In genomic region chr19:40366697-40367561, GRCh38 we compare ENCODE assay signal across 11 cellular contexts. TPM values are rescaled to one million over a fixed set of nuclear protein-coding genes. Genes with fewer than 3 reads are reported as not detected.
DNase-seq lines count a peak whose midpoint lies in the region; ATAC-seq and TF ChIP-seq lines count a peak whose summit lies in the region.
"Had no signal": no experiment of that assay in that cellular context is flagged by ENCODE, and none has a peak within 500 bp of the region (broad histone marks: within the 10 kb centered on the region; RNA-seq: fewer than 3 reads in every experiment).

No MANE protein-coding gene starts in this region.

- POLR2A ChIA-PET in MCF 10A (lab: Yijun Ruan, JAX), result interaction anchor here (0.6 to 0.7 kb wide), 2 partner anchors 10 to 35 kb away, joined by 3 to 4 read pairs; no protein-coding TSS in a partner anchor

- H3K27ac ChIP-seq in breast epithelium (peak overlapping the region in 1 of 2 donors; percentile 7), left lung (no peak overlapping the region)

- H3K4me1 Mint-ChIP-seq in MCF 10A (ENCODE audit: insufficient read depth, unreplicated experiment), result no peaks in the 10 kb centered on the region
- peaks cover 38% of the 10 kb centered on the region for H3K4me1 Mint-ChIP-seq in brain
- H3K4me1 Mint-ChIP-seq in type B pancreatic cell (ENCODE audit: unreplicated experiment), result peaks cover 18% of the 10 kb centered on the region

- H3K27ac Mint-ChIP-seq in MCF 10A (ENCODE audit: low read depth, unreplicated experiment), result no peak overlapping the region
- H3K27ac Mint-ChIP-seq in brain, result peak overlapping the region; percentile 79 to 95 (median 90)
- H3K27ac Mint-ChIP-seq in type B pancreatic cell, result peak overlapping the region; percentile 82
- H3K27ac Mint-ChIP-seq: stimulated activated naive B cell treated with anti-CD40 and anti-IgM and Interleukin-4, amounts not matched to agents 10 μg/mL and 1 μg/mL and 100 μg/mL, for 72 hours had no signal

- TF ChIP-seq POLR2A in breast epithelium (IDR thresholded peaks at IDR 0.05), result no peak

- peak overlapping the region in 2 of 3 donors; percentile 38 to 63 for H3K4me3 ChIP-seq in breast epithelium
- peak overlapping the region in 1 of 2 donors; percentile 37 for H3K4me3 ChIP-seq in left lung

- no peak for DNase-seq in breast epithelium (ENCODE audit: low spot score in 2 of 2)
- DNase-seq in MCF 10A (ENCODE audit: unreplicated experiment), result no peak
- DNase-seq in left lung, result peak in 1 of 2 donors; percentile 73
- DNase-seq in type B pancreatic cell (ENCODE audit: extremely low spot score, unreplicated experiment), result no peak
- DNase-seq in amniotic stem cell (lab: John Stamatoyannopoulos, UW), result no peak
- no peak for DNase-seq in NCI-H2107 (lab: John Stamatoyannopoulos, UW)
- DNase-seq in glomerular visceral epithelial cell (ENCODE audit: extremely low spot score), result no peak
- DNase-seq: activated CD8-positive, alpha-beta T cell treated with anti-CD3 and anti-CD28 coated beads, Interleukin-2, amount 10 ng/mL, durations not matched to agents 7 days and 5 days; NCI-H1694; stimulated activated naive B cell treated with anti-CD40 and anti-IgM and Interleukin-4, amounts not matched to agents 10 μg/mL and 1 μg/mL and 100 μg/mL, for 72 hours had no signal

- H3K27me3 ChIP-seq in breast epithelium, result no peaks in the 10 kb centered on the region
- H3K27me3 ChIP-seq in left lung, result no peaks in the 10 kb centered on the region

- no peaks in the 10 kb centered on the region for H3K4me1 ChIP-seq in breast epithelium
- peaks cover 5 to 50% of the 10 kb centered on the region in 2 donors for H3K4me1 ChIP-seq in left lung

- H3K36me3 Mint-ChIP-seq in MCF 10A (ENCODE audit: insufficient read depth, unreplicated experiment) (peaks cover 14% of the 10 kb centered on the region), brain (peaks cover 50% of the 10 kb centered on the region), type B pancreatic cell (peaks cover 8% of the 10 kb centered on the region)

- peak; percentile 78 for ATAC-seq in left lung
- ATAC-seq: activated CD8-positive, alpha-beta T cell treated with anti-CD3 and anti-CD28 coated beads, Interleukin-2, amount 10 ng/mL, durations not matched to agents 7 days and 5 days; stimulated activated naive B cell treated with anti-CD40 and anti-IgM and Interleukin-4, amounts not matched to agents 10 μg/mL and 1 μg/mL and 100 μg/mL, for 72 hours had no signal

- CTCF ChIA-PET in MCF 10A (lab: Yijun Ruan, JAX), result interaction anchor here (0.6 kb wide), 2 partner anchors 41 to 232 kb away, joined by 3 to 5 read pairs; no protein-coding TSS in a partner anchor

- no peaks in the 10 kb centered on the region for H3K9me3 ChIP-seq in breast epithelium
- H3K9me3 ChIP-seq in left lung, result no peaks in the 10 kb centered on the region

- intact Hi-C loops in breast epithelium (cut with DNase I; ENCODE audit: low total_unique reads) (no loop called here), MCF 10A (cut with micrococcal nuclease) (no loop called here), left lung (cut with DNase I) (no loop called here)

- H3K36me3 ChIP-seq in breast epithelium, result no peaks in the 10 kb centered on the region
- peaks cover 3 to 48% of the 10 kb centered on the region in 2 donors for H3K36me3 ChIP-seq in left lung

- H3K27me3 Mint-ChIP-seq in MCF 10A (ENCODE audit: insufficient read depth, unreplicated experiment) (no peaks in the 10 kb centered on the region), brain (peaks cover 3% of the 10 kb centered on the region), type B pancreatic cell (no peaks in the 10 kb centered on the region)

- no peak overlapping the region for H3K4me3 Mint-ChIP-seq in MCF 10A (ENCODE audit: unreplicated experiment)
- H3K4me3 Mint-ChIP-seq in brain, result peak overlapping the region; percentile 84 to 91 (median 85)
- H3K4me3 Mint-ChIP-seq in type B pancreatic cell, result peak overlapping the region; percentile 87
- H3K4me3 Mint-ChIP-seq: activated CD8-positive, alpha-beta T cell treated with anti-CD3 and anti-CD28 coated beads, Interleukin-2, amount 10 ng/mL, durations not matched to agents 7 days and 5 days; stimulated activated naive B cell treated with anti-CD40 and anti-IgM and Interleukin-4, amounts not matched to agents 10 μg/mL and 1 μg/mL and 100 μg/mL, for 72 hours had no signal

- H3K9me3 Mint-ChIP-seq in MCF 10A (ENCODE audit: unreplicated experiment), result no peaks in the 10 kb centered on the region
- H3K9me3 Mint-ChIP-seq in brain, result no peaks in the 10 kb centered on the region
- no peaks in the 10 kb centered on the region for H3K9me3 Mint-ChIP-seq in type B pancreatic cell
- H3K9me3 Mint-ChIP-seq: stimulated activated naive B cell treated with anti-CD40 and anti-IgM and Interleukin-4, amounts not matched to agents 10 μg/mL and 1 μg/mL and 100 μg/mL, for 72 hours had no signal

- BruUV-seq in MCF 10A (replicated peaks; lab: Mats Ljungman, UMichigan), result no TSS peak

- no peak for TF ChIP-seq CTCF in breast epithelium (IDR thresholded peaks at IDR 0.05)
- no peak for TF ChIP-seq CTCF in MCF 10A (IDR thresholded peaks at IDR 0.05; ENCODE audit: unreplicated experiment)
- peak in 1 of 2 experiments; percentile 37 for TF ChIP-seq CTCF in brain (conservative IDR thresholded peaks at IDR 0.05)
- no peak for TF ChIP-seq CTCF in left lung (IDR thresholded peaks at IDR 0.05)
- TF ChIP-seq CTCF in type B pancreatic cell (conservative IDR thresholded peaks at IDR 0.05), result no peak

RNA-seq across cellular contexts. Expression of gene PLD3, which starts 18.4 kb away (rescaled TPM):
- 100 to 1,000 TPM; 165 to 473 (median 221) TPM for total RNA-seq in breast epithelium
- 98.9 and 130 TPM in 2 replicates for total RNA-seq in MCF 10A (2022)
- polyA plus RNA-seq in brain (ENCODE audit: insufficient read depth, low read depth, low replicate concordance), result 467 TPM
- total RNA-seq in left lung, result 100 to 1,000 TPM; 315 to 604 TPM
- 234 and 244 TPM in 2 replicates for total RNA-seq in type B pancreatic cell (ENCODE audit: low replicate concordance)

RNA-seq across cellular contexts. Expression of gene C19orf47, which starts 18.7 kb away (rescaled TPM):
- total RNA-seq in breast epithelium (10 to 100 TPM in 2 of 3 donors, 1 to 10 TPM in 1; 6.7 to 13.0 (median 10.2) TPM), MCF 10A (2022) (14.9 and 16.1 TPM in 2 replicates), left lung (10 to 100 TPM; 18.3 to 19.0 TPM), type B pancreatic cell (ENCODE audit: low replicate concordance) (15.3 and 18.6 TPM in 2 replicates)
- polyA plus RNA-seq in brain (ENCODE audit: insufficient read depth, low read depth, low replicate concordance), result 29.0 TPM

RNA-seq across cellular contexts. Expression of gene HIPK4, which starts 23.1 kb away (rescaled TPM):
- total RNA-seq in breast epithelium (under 1 TPM in 2 of 3 donors, not detected in 1; 0.16 to 0.33 TPM), MCF 10A (2022) (not detected in 2 replicates), left lung (under 1 TPM; 0.09 to 0.24 TPM), type B pancreatic cell (ENCODE audit: low replicate concordance) (0.12 TPM in 1 of 2 replicates, not detected in the other)
- polyA plus RNA-seq in brain (ENCODE audit: insufficient read depth, low read depth, low replicate concordance), result not detected

RNA-seq across cellular contexts. Expression of gene PRX, which starts 46.2 kb away (rescaled TPM):
- total RNA-seq in breast epithelium (1 to 10 TPM; 2.7 to 9.1 (median 5.2) TPM), MCF 10A (2022) (2.1 and 2.4 TPM in 2 replicates), left lung (10 to 100 TPM; 18.7 to 20.0 TPM), type B pancreatic cell (ENCODE audit: low replicate concordance) (1.2 and 11.7 TPM in 2 replicates)
- 2.6 TPM for polyA plus RNA-seq in brain (ENCODE audit: insufficient read depth, low read depth, low replicate concordance)

RNA-seq across cellular contexts. Expression of gene SERTAD1, which starts 58.9 kb away (rescaled TPM):
- total RNA-seq in breast epithelium, result 10 to 100 TPM; 10.4 to 25.3 (median 18.0) TPM
- 16.2 and 17.9 TPM in 2 replicates for total RNA-seq in MCF 10A (2022)
- 4.6 TPM for polyA plus RNA-seq in brain (ENCODE audit: insufficient read depth, low read depth, low replicate concordance)
- 10 to 100 TPM; 14.8 to 17.5 TPM for total RNA-seq in left lung
- 9.2 and 14.4 TPM in 2 replicates for total RNA-seq in type B pancreatic cell (ENCODE audit: low replicate concordance)
